8 cellular contexts compared by ENCODE assay signal in the genomic region with DNA sequence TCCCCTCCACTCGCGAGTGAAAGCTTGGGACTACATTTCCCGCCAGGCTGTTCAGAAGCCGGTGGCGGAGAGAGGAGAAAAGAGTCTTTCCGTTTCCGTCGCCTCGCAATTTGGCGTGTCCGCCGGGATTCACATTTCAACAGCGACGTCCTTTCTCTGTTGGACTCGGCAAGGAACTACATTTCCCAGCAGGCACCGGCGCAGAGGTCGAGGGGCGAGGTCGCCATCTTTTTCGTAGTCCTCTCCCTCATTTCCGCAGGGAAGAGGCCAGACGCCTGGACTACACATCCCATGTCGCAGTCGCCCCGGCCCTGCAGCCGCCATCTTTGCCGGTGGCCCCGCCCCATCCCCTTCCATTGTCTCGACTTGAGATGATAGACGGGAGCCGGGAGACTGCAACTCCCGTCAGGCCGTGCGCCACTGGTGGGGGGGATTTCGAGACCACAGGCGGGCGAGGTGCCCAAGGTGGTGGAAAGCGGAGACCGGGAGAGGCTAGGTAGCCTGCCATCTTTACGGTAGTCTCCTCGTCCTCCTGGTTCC. TPM values are rescaled to one million over a fixed set of nuclear protein-coding genes. Genes with fewer than 3 reads are reported as not detected.
A peak's percentile ranks its signal among the peaks of the same experiment; 100 is the strongest.
DNase-seq lines count a peak whose midpoint lies in the region; ATAC-seq and TF ChIP-seq lines count a peak whose summit lies in the region.

No MANE protein-coding gene starts in this region.

- DNase-seq in Daoy (ENCODE audit: low read depth) (peak; percentile 99), H9 (peak; percentile 100), M059J (ENCODE audit: low read depth) (peak; percentile 100), SHP77 (lab: John Stamatoyannopoulos, UW) (peak; percentile 100), activated gamma-delta T cell (lab: John Stamatoyannopoulos, UW) (peak; percentile 98), fibroblast of the aortic adventitia (ENCODE audit: low read depth) (peak; percentile 100)
- peak; percentile 99 for DNase-seq in stimulated activated naive CD8-positive, alpha-beta T cell treated with anti-CD3 and anti-CD28 coated beads, Interleukin-15, Interleukin-2, amounts not matched to agents 100 U/mL and 50 U/mL, for 24 hours

- no peaks in the 10 kb centered on the region for H3K9me3 ChIP-seq in H9 (ENCODE audit: control insufficient read depth, low read depth, low read length)

- H3K4me2 ChIP-seq in H9 (ENCODE audit: insufficient read depth, insufficient read length, low read length), result peak overlapping the region; percentile 84

- H3K23me2 ChIP-seq in H9 (ENCODE audit: insufficient read length, low read depth, low read length, poor library complexity, severe bottlenecking), result peaks cover 10% of the 10 kb centered on the region

- H3K4me3 ChIP-seq in fibroblast of the aortic adventitia (ENCODE audit: low read depth, low read length), result peak overlapping the region; percentile 96

- H3K4ac ChIP-seq in H9 (ENCODE audit: low read depth, low read length), result no peak overlapping the region

- H3K27me3 Mint-ChIP-seq in H9 (ENCODE audit: low read depth) (no peaks in the 10 kb centered on the region), nephron (ENCODE audit: low read depth) (peaks cover 4% of the 10 kb centered on the region)

- H3K79me1 ChIP-seq in H9 (ENCODE audit: insufficient read depth, low read depth, low read length, poor library complexity, severe bottlenecking), result no peaks in the 10 kb centered on the region

- H3K14ac ChIP-seq in H9 (ENCODE audit: insufficient read depth, low read length), result peak overlapping the region; percentile 99; the same call in 1 of the 2 replicates

- H3K9me3 Mint-ChIP-seq in H9 (no peaks in the 10 kb centered on the region; a peak in 1 of 5 replicates), nephron (no peaks in the 10 kb centered on the region)

- no peak overlapping the region for H2AFZ ChIP-seq in H9 (ENCODE audit: low read length)

- peak overlapping the region; percentile 99 for H2BK5ac ChIP-seq in H9 (ENCODE audit: insufficient read length, low read length)

- TF ChIP-seq CTCF in H9 (conservative IDR thresholded peaks at IDR 0.05), result no peak
- no peak for TF ChIP-seq CTCF in fibroblast of the aortic adventitia (IDR thresholded peaks at IDR 0.05; ENCODE audit: insufficient read depth, low read length)
- TF ChIP-seq CTCF in nephron (IDR thresholded peaks at IDR 0.05; ENCODE audit: unreplicated experiment in 3 of 3), result no peak

- no peak overlapping the region for H2BK120ac ChIP-seq in H9 (ENCODE audit: low read depth, low read length, poor library complexity, severe bottlenecking)

- no peaks in the 10 kb centered on the region for H3K4me1 ChIP-seq in H9 (ENCODE audit: insufficient read depth, low read length)

- H3K27ac Mint-ChIP-seq in H9 (peak overlapping the region; percentile 100), nephron (peak overlapping the region; percentile 99 to 100 (median 100))

- H2BK12ac ChIP-seq in H9 (ENCODE audit: insufficient read length, low read depth, low read length), result no peak overlapping the region

- no peak overlapping the region for H2BK15ac ChIP-seq in H9 (ENCODE audit: low read depth, low read length)

- H2BK20ac ChIP-seq in H9 (ENCODE audit: low read depth, low read length, poor library complexity, severe bottlenecking), result no peak overlapping the region

- H3K4me1 Mint-ChIP-seq in H9, result peaks cover 12 to 24% of the 10 kb centered on the region in 2 experiments
- H3K4me1 Mint-ChIP-seq in nephron, result peaks cover 20% of the 10 kb centered on the region

- H3K4me3 Mint-ChIP-seq in H9, result peak overlapping the region; percentile 93 to 100
- H3K4me3 Mint-ChIP-seq in nephron, result peak overlapping the region; percentile 95 to 97 (median 97)

- no peaks in the 10 kb centered on the region for H4K20me1 ChIP-seq in H9 (ENCODE audit: control insufficient read depth, insufficient read depth, insufficient read length)

- H3K56ac ChIP-seq in H9 (ENCODE audit: insufficient read length, low read depth, low read length), result peak overlapping the region; percentile 91

- no peak overlapping the region for H2AK5ac ChIP-seq in H9 (ENCODE audit: insufficient read length, low read length)

- peak overlapping the region; percentile 96 for H3K9ac ChIP-seq in H9 (ENCODE audit: extremely low read depth, insufficient read length, low read length)

- no peaks in the 10 kb centered on the region for H3K27me3 ChIP-seq in H9 (ENCODE audit: insufficient read depth, low read length)

- H4K5ac ChIP-seq in H9 (ENCODE audit: insufficient read length, low read depth, low read length), result peak overlapping the region; percentile 99

- no peak overlapping the region for H3T11ph ChIP-seq in H9 (ENCODE audit: low read length)

- H3K27ac ChIP-seq in H9 (ENCODE audit: insufficient read length, low read depth, low read length), result peak overlapping the region; percentile 97

- H4K8ac ChIP-seq in H9 (replicated peaks; ENCODE audit: insufficient read length, low read depth, low read length), result peak overlapping the region; percentile 98

- no CpG with 5 or more reads among the region's 42 CpGs for WGBS in H9 (ENCODE audit: extremely low coverage, insufficient read length, low lambda C conversion rate)

- no peak overlapping the region for H3K23ac ChIP-seq in H9 (ENCODE audit: insufficient read length, low read depth, low read length)

- ATAC-seq in stimulated activated naive CD8-positive, alpha-beta T cell treated with anti-CD3 and anti-CD28 coated beads, Interleukin-15, Interleukin-2, amounts not matched to agents 100 U/mL and 50 U/mL, for 24 hours, result peak; percentile 87

- H3K36me3 Mint-ChIP-seq in H9 (ENCODE audit: insufficient read depth in 1 of 3, low read depth in 3 of 3), result peaks cover 14 to 16% (median 15%) of the 10 kb centered on the region in 3 experiments
- H3K36me3 Mint-ChIP-seq in nephron (ENCODE audit: low read depth), result peaks cover 4% of the 10 kb centered on the region

- peak overlapping the region; percentile 99 for H3K18ac ChIP-seq in H9 (ENCODE audit: insufficient read length, low read depth, low read length)

- H4K91ac ChIP-seq in H9 (ENCODE audit: insufficient read length, low read depth, low read length), result no peak overlapping the region

- H3K79me2 ChIP-seq in H9 (ENCODE audit: insufficient read depth, low read length), result no peaks in the 10 kb centered on the region

RNA-seq across cellular contexts. Expression of gene FBXL19, which starts 0.9 kb away (rescaled TPM):
- total RNA-seq in Daoy (2014; rRNA removed; shearing (Covaris generic)), result 14.0 and 16.3 TPM in 2 replicates
- total RNA-seq in H9 (2021) (66.8 and 68.0 TPM in 2 replicates), fibroblast of the aortic adventitia (ENCODE audit: low replicate concordance) (9.8 and 16.6 TPM in 2 replicates)
- total RNA-seq in M059J (2014; rRNA removed; shearing (Covaris generic)), result 10.5 and 16.8 TPM in 2 replicates

RNA-seq across cellular contexts. Expression of gene CTF1, which starts 26.1 kb away (rescaled TPM):
- 0.33 and 0.46 TPM in 2 replicates for total RNA-seq in Daoy (2014; rRNA removed; shearing (Covaris generic))
- total RNA-seq in H9 (2021) (0.72 TPM in 2 replicates), fibroblast of the aortic adventitia (ENCODE audit: low replicate concordance) (2.5 and 3.2 TPM in 2 replicates)
- 0.42 TPM in 1 of 2 replicates, not detected in the other for total RNA-seq in M059J (2014; rRNA removed; shearing (Covaris generic))

RNA-seq across cellular contexts. Expression of gene ORAI3, which starts 26.4 kb away (rescaled TPM):
- 1.1 and 1.5 TPM in 2 replicates for total RNA-seq in Daoy (2014; rRNA removed; shearing (Covaris generic))
- 6.1 and 6.9 TPM in 2 replicates for total RNA-seq in H9 (2021)
- 46.0 and 58.5 TPM in 2 replicates for total RNA-seq in M059J (2014; rRNA removed; shearing (Covaris generic))
- total RNA-seq in fibroblast of the aortic adventitia (ENCODE audit: low replicate concordance), result 33.0 and 35.6 TPM in 2 replicates

RNA-seq across cellular contexts. Expression of gene BCL7C, which starts 28.6 kb away (rescaled TPM):
- 27.8 and 29.4 TPM in 2 replicates for total RNA-seq in Daoy (2014; rRNA removed; shearing (Covaris generic))
- total RNA-seq in H9 (2021) (17.5 and 18.3 TPM in 2 replicates), fibroblast of the aortic adventitia (ENCODE audit: low replicate concordance) (22.3 and 45.5 TPM in 2 replicates)
- total RNA-seq in M059J (2014; rRNA removed; shearing (Covaris generic)), result 33.6 and 34.7 TPM in 2 replicates

RNA-seq across cellular contexts. Expression of gene SETD1A, which starts 35.1 kb away (rescaled TPM):
- total RNA-seq in Daoy (2014; rRNA removed; shearing (Covaris generic)), result 1.0 and 1.1 TPM in 2 replicates
- total RNA-seq in H9 (2021) (36.9 and 37.0 TPM in 2 replicates), fibroblast of the aortic adventitia (ENCODE audit: low replicate concordance) (1.6 and 5.3 TPM in 2 replicates)
- 1.4 and 3.9 TPM in 2 replicates for total RNA-seq in M059J (2014; rRNA removed; shearing (Covaris generic))

Comparison
In these comparisons a context has a peak if more than half of its experiments do, and no peak if none do; other contexts are left out.
1. Peak in every context shown above with its lines: DNase-seq, ATAC-seq, H3K4me3 ChIP-seq and H3K27ac ChIP-seq.